In the genomic region with DNA sequence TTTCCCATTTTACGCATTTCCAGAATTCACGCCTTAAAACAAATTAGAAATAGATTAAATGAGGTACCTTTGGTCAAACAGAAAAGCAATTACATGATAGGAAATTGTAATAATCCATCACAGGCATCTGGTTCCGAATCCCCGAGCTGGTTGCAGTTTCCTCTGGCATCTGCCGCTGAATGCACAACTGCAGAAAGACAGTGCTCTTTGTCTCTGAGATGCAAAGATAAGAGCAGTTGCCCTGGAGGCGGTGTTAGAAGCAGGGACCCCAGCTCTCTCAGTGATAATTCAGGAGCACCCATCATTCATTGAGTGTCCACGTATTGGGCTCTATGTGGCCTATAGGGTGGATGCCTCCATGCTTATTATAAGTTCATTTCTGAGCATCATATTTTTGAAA, we compare ENCODE assay signal across 31 cellular contexts.
"Had no signal": no experiment of that assay in that cellular context is flagged by ENCODE, and none has a peak within 500 bp of the region (broad histone marks: within the 10 kb centered on the region; RNA-seq: fewer than 3 reads in every experiment).

No MANE protein-coding gene starts in this region.

- H3K4me1 Mint-ChIP-seq: activated CD4-positive, alpha-beta T cell treated with anti-CD3 and anti-CD28 coated beads, Interleukin-2, amount 10 ng/mL, durations not matched to agents 24 days and 14 days; activated naive CD8-positive, alpha-beta T cell treated with anti-CD3 and anti-CD28 coated beads for 36 hours; activated T-helper 17 cell treated with anti-CD3 and anti-CD28 coated beads, Interleukin-2, amount 50 U/mL, for 72 hours had no signal

- H3K4me3 Mint-ChIP-seq: activated CD4-positive, alpha-beta T cell treated with anti-CD3 and anti-CD28 coated beads, Interleukin-2, amount 10 ng/mL, durations not matched to agents 24 days and 14 days; activated CD8-positive, alpha-beta T cell treated with anti-CD3 and anti-CD28 coated beads for 36 hours; activated naive CD8-positive, alpha-beta T cell treated with anti-CD3 and anti-CD28 coated beads for 36 hours; activated T-cell treated with anti-CD3 and anti-CD28 coated beads, Interleukin-2, amount 50 U/mL, for 72 hours; activated T-helper 17 cell treated with anti-CD3 and anti-CD28 coated beads, Interleukin-2, amount 50 U/mL, for 72 hours had no signal

- H3K9me3 Mint-ChIP-seq: activated CD4-positive, alpha-beta T cell treated with anti-CD3 and anti-CD28 coated beads, Interleukin-2, amount 10 ng/mL, durations not matched to agents 24 days and 14 days; activated CD8-positive, alpha-beta T cell treated with anti-CD3 and anti-CD28 coated beads for 36 hours; activated naive CD8-positive, alpha-beta T cell treated with anti-CD3 and anti-CD28 coated beads for 36 hours; activated T-helper 17 cell treated with anti-CD3 and anti-CD28 coated beads, Interleukin-2, amount 50 U/mL, for 72 hours had no signal

- H3K27ac Mint-ChIP-seq: activated CD4-positive, alpha-beta T cell treated with anti-CD3 and anti-CD28 coated beads, Interleukin-2, amount 10 ng/mL, durations not matched to agents 24 days and 14 days; activated CD8-positive, alpha-beta T cell treated with anti-CD3 and anti-CD28 coated beads for 36 hours; activated naive CD8-positive, alpha-beta T cell treated with anti-CD3 and anti-CD28 coated beads for 36 hours; activated T-cell treated with anti-CD3 and anti-CD28 coated beads, Interleukin-2, amount 50 U/mL, for 72 hours; activated T-helper 17 cell treated with anti-CD3 and anti-CD28 coated beads, Interleukin-2, amount 50 U/mL, for 72 hours had no signal

- ATAC-seq: activated CD8-positive, alpha-beta T cell treated with anti-CD3 and anti-CD28 coated beads for 36 hours; activated T-cell treated with anti-CD3 and anti-CD28 coated beads, Interleukin-2, amount 50 U/mL, for 72 hours; activated T-helper 17 cell treated with anti-CD3 and anti-CD28 coated beads, Interleukin-2, amount 50 U/mL, for 72 hours; PC-3 had no signal

- DNase-seq: activated CD4-positive, alpha-beta T cell treated with anti-CD3 and anti-CD28 coated beads, Interleukin-2, amount 10 ng/mL, durations not matched to agents 24 days and 14 days; activated CD4-positive, alpha-beta T cell treated with anti-CD3 and anti-CD28 coated beads, Interleukin-2, amount 50 U/mL, for 4 hours; activated CD8-positive, alpha-beta T cell treated with anti-CD3 and anti-CD28 coated beads for 36 hours; activated effector memory CD4-positive, alpha-beta T cell treated with anti-CD3 and anti-CD28 coated beads, Interleukin-2, amount 50 U/mL, for 16 hours; activated naive CD4-positive, alpha-beta T cell; activated naive CD4-positive, alpha-beta T cell treated with anti-CD3 and anti-CD28 coated beads, Interleukin-2, amount 50 U/mL, for 16 hours; activated naive CD8-positive, alpha-beta T cell treated with anti-CD3 and anti-CD28 coated beads for 36 hours; activated T-cell treated with anti-CD3 and anti-CD28 coated beads, Interleukin-2, amount 50 U/mL, for 1 hour; activated T-cell treated with anti-CD3 and anti-CD28 coated beads, Interleukin-2, amount 50 U/mL, for 72 hours; amniotic stem cell; aorta; Kasumi-1; KG1; MG63; NCI-H1048; NCI-H1105 treated with DMSO at 0.1 percent for 48 hours; NCI-H1436; NCI-H1694 treated with DMSO at 0.1 percent for 48 hours; NCI-H2029 treated with DMSO at 0.1 percent for 48 hours; NCI-H2107; NCI-H2171; NCI-H510A; NCI-H748 treated with DMSO at 0.1 percent for 48 hours; NK-92 treated with Interleukin-12 subunit alpha and Interleukin-12 subunit beta, amount 100 ng/mL, for 24 hours; PC-3; Peyer's patch; RPMI8226; SHP77 treated with DMSO at 0.1 percent for 48 hours; T1000; WERI-Rb-1 had no signal

- H3K36me3 Mint-ChIP-seq: activated naive CD8-positive, alpha-beta T cell treated with anti-CD3 and anti-CD28 coated beads for 36 hours had no signal

- H3K27me3 Mint-ChIP-seq: activated CD4-positive, alpha-beta T cell treated with anti-CD3 and anti-CD28 coated beads, Interleukin-2, amount 10 ng/mL, durations not matched to agents 24 days and 14 days; activated naive CD8-positive, alpha-beta T cell treated with anti-CD3 and anti-CD28 coated beads for 36 hours; activated T-helper 17 cell treated with anti-CD3 and anti-CD28 coated beads, Interleukin-2, amount 50 U/mL, for 72 hours had no signal
